9 cellular contexts compared by ENCODE assay signal in genomic region chr14:60655898-60656754, GRCh38. TPM values are rescaled to one million over a fixed set of nuclear protein-coding genes. Genes with fewer than 3 reads are reported as not detected.
A peak's percentile ranks its signal among the peaks of the same experiment; 100 is the strongest.
DNase-seq lines count a peak whose midpoint lies in the region; ATAC-seq and TF ChIP-seq lines count a peak whose summit lies in the region.
"Had no signal": no experiment of that assay in that cellular context is flagged by ENCODE, and none has a peak within 500 bp of the region (broad histone marks: within the 10 kb centered on the region; RNA-seq: fewer than 3 reads in every experiment).

No MANE protein-coding gene starts in this region.

- H3K4me3 ChIP-seq in epithelial cell of proximal tubule (ENCODE audit: low read depth, low read length) (peak overlapping the region; percentile 93), gastrocnemius medialis (peak overlapping the region; percentile 73 to 90 (median 84))

- no peaks in the 10 kb centered on the region for H3K27me3 ChIP-seq in gastrocnemius medialis

- no peaks in the 10 kb centered on the region for H3K9me3 ChIP-seq in gastrocnemius medialis
- H3K9me3 ChIP-seq: pancreas had no signal

- in situ Hi-C loops in gastrocnemius medialis (cut with MboI; ENCODE audit: low sequenced_read_pairs in 4 of 4) (loop anchor here in 1 of 4 donors (10.0 kb wide), 1 partner anchor 69 kb away; the partner anchor contains the start of gene SIX4), KBM-7 (cut with MboI; ENCODE audit: low pct_unique_long_range_greater_than_20kb, low sequenced_read_pairs) (no loop called here)

- TF ChIP-seq POLR2A in gastrocnemius medialis (IDR thresholded peaks at IDR 0.05): no peak

- no peaks in the 10 kb centered on the region for H3K36me3 ChIP-seq in gastrocnemius medialis
- H3K36me3 ChIP-seq: pancreas had no signal

- DNase-seq in NCI-H2171 treated with DMSO at 0.1 percent for 48 hours (lab: John Stamatoyannopoulos, UW): peak; percentile 43
- no peak for DNase-seq in NCI-H2171 (lab: John Stamatoyannopoulos, UW)
- peak; percentile 94 for DNase-seq in NCI-H748 (lab: John Stamatoyannopoulos, UW; ENCODE audit: unreplicated experiment)
- DNase-seq in epithelial cell of proximal tubule (ENCODE audit: low read depth): no peak
- peak in 1 of 2 donors; percentile 19 for DNase-seq in gastrocnemius medialis
- DNase-seq in KBM-7: no peak
- DNase-seq in OCI-M1 (lab: John Stamatoyannopoulos, UW): no peak
- DNase-seq in putamen (ENCODE audit: low spot score): no peak

- TF ChIP-seq CTCF in epithelial cell of proximal tubule (conservative IDR thresholded peaks at IDR 0.05; ENCODE audit: low read depth, low read length) (no peak), gastrocnemius medialis (IDR thresholded peaks at IDR 0.05 in 4 of 5, conservative IDR thresholded peaks at IDR 0.05 in 1 of 5) (no peak)

- H3K4me1 ChIP-seq in gastrocnemius medialis: peaks cover 33 to 41% of the 10 kb centered on the region in 2 donors

- peak in 1 of 2 donors; percentile 5 for ATAC-seq in gastrocnemius medialis

- peak overlapping the region; percentile 93 to 98 (median 95) for H3K27ac ChIP-seq in gastrocnemius medialis
- H3K27ac ChIP-seq: pancreas had no signal

- intact Hi-C loops in gastrocnemius medialis (cut with DNase I; ENCODE audit: low total_unique reads): loop anchor here (2.0 to 5.0 kb wide), 4 partner anchors 67 to 531 kb away; no protein-coding TSS in a partner anchor

RNA-seq across cellular contexts. Expression of gene SIX1, which starts 6.8 kb away (rescaled TPM):
- total RNA-seq in epithelial cell of proximal tubule: 4.6 and 6.5 TPM in 2 replicates
- total RNA-seq in gastrocnemius medialis: 10 to 100 TPM; 28.3 to 76.4 (median 56.3) TPM

Comparison
In these comparisons a context has a peak if more than half of its experiments do, and no peak if none do; other contexts are left out.
1. DNase-seq: peak in NCI-H2171 treated with DMSO at 0.1 percent for 48 hours (single experiment) and NCI-H748 (single experiment); none in NCI-H2171 (single experiment), epithelial cell of proximal tubule (single experiment), KBM-7 (single experiment), OCI-M1 (single experiment) and putamen (single experiment).